In the genomic region with DNA sequence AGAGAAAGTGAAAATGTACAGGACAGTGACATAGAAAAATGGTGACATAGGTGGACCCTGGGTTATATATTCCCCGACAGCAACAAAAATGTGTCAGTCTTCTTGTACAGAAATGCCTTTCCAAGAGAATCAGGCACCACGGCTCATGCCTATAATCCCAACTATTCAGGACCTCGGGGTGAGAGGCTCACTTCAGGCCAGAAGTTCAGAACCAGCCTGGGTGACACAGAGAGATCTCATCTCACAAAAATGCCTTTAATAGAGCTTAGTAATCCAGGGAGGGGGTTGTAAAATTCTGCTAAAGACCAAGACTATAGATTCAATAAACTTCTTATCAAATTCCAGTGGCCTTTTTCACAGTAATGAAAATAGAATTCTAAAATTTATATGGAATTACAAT, we compare ENCODE assay signal across 24 cellular contexts. TPM values are rescaled to one million over a fixed set of nuclear protein-coding genes. Genes with fewer than 3 reads are reported as not detected.
A peak's percentile ranks its signal among the peaks of the same experiment; 100 is the strongest.
DNase-seq lines count a peak whose midpoint lies in the region; ATAC-seq and TF ChIP-seq lines count a peak whose summit lies in the region.
"Had no signal": no experiment of that assay in that cellular context is flagged by ENCODE, and none has a peak within 500 bp of the region (broad histone marks: within the 10 kb centered on the region; RNA-seq: fewer than 3 reads in every experiment).

No MANE protein-coding gene starts in this region.

- H4K20me1 ChIP-seq in BLaER1: peaks cover 20% of the 10 kb centered on the region

- H3K27ac Mint-ChIP-seq in HFFc6 (peak overlapping the region; percentile 38; the same call in 1 of the 2 replicates), endodermal cell (no peak overlapping the region)
- H3K27ac Mint-ChIP-seq: CD4-positive, CD25-positive, alpha-beta regulatory T cell had no signal

- H3K9ac ChIP-seq in BLaER1: no peak overlapping the region
- H3K9ac ChIP-seq in endodermal cell (ENCODE audit: extremely low read depth, low read length, poor library complexity, severe bottlenecking): no peak overlapping the region
- H3K9ac ChIP-seq: SK-N-SH had no signal

- H3K27me3 Mint-ChIP-seq in HFFc6 (ENCODE audit: insufficient read depth) (no peaks in the 10 kb centered on the region), endodermal cell (ENCODE audit: insufficient read depth) (no peaks in the 10 kb centered on the region)
- H3K27me3 Mint-ChIP-seq: CD4-positive, CD25-positive, alpha-beta regulatory T cell had no signal

- no peaks in the 10 kb centered on the region for H3K27me3 ChIP-seq in BLaER1
- no peaks in the 10 kb centered on the region for H3K27me3 ChIP-seq in endodermal cell (ENCODE audit: control insufficient read depth, insufficient read depth, low read length, poor library complexity, severe bottlenecking)
- H3K27me3 ChIP-seq: BE2C, MG63, Peyer's patch had no signal

- H3K27ac ChIP-seq in BLaER1 (no peak overlapping the region), endodermal cell (ENCODE audit: low read depth, low read length) (no peak overlapping the region)
- H3K27ac ChIP-seq: Peyer's patch had no signal

- H3K4me1 ChIP-seq in BLaER1 (no peaks in the 10 kb centered on the region), endodermal cell (ENCODE audit: control insufficient read depth, insufficient read depth, low read length) (no peaks in the 10 kb centered on the region)
- H3K4me1 ChIP-seq: BE2C, HAP-1, Peyer's patch had no signal

- H3K4me3 ChIP-seq in BLaER1 (0 out of 2 replicates have a peak overlapping the region, but pooled peaks have one; percentile 27), endodermal cell (ENCODE audit: low read length) (peak overlapping the region; percentile 7)
- H3K4me3 ChIP-seq: HAP-1, K562, MG63, Peyer's patch had no signal

- H3K4me2 ChIP-seq in BLaER1: no peak overlapping the region
- H3K4me2 ChIP-seq: SK-N-SH had no signal

- 96 to 100% methylated on average over 2 to 3 of the region's 3 CpGs for WGBS in endodermal cell (ENCODE audit: insufficient coverage in 1 of 2, insufficient read length in 1 of 2), 2 experiments

- H3K4me1 Mint-ChIP-seq in HFFc6 (ENCODE audit: low read depth): peaks cover 7% of the 10 kb centered on the region
- no peaks in the 10 kb centered on the region for H3K4me1 Mint-ChIP-seq in endodermal cell

- H3K9me3 ChIP-seq in BLaER1 (peaks cover 99% of the 10 kb centered on the region), endodermal cell (ENCODE audit: control insufficient read depth, low read length) (peaks cover 95% of the 10 kb centered on the region)
- H3K9me3 ChIP-seq: BE2C, HAP-1 had no signal

- DNase-seq in HFFc6 (no peak), RKO (ENCODE audit: low spot score) (peak; percentile 67), endodermal cell (no peak), NCI-H524 treated with DMSO at 0.1 percent for 48 hours (lab: John Stamatoyannopoulos, UW) (no peak)
- no peak for DNase-seq in activated CD4-positive, alpha-beta T cell treated with anti-CD3 and anti-CD28 coated beads for 48 hours
- DNase-seq: 8988T; ACHN; BE2C; CD4-positive, CD25-positive, alpha-beta regulatory T cell; DMS153; GDM1; GOT3; MG63; NCI-H1105 treated with DMSO at 0.1 percent for 48 hours; NCI-H2029 treated with DMSO at 0.1 percent for 48 hours; NCI-H446 treated with DMSO at 0.1 percent for 48 hours; NCI-H526 treated with DMSO at 0.1 percent for 48 hours; Peyer's patch; SK-N-SH had no signal

- ATAC-seq in HG02678 (IDR thresholded peaks at IDR 0.05; ENCODE audit: unreplicated experiment) (no peak), GM21515 (IDR thresholded peaks at IDR 0.05; ENCODE audit: unreplicated experiment) (no peak)
- ATAC-seq: K562 had no signal

- TF ChIP-seq CTCF in HFFc6 (IDR thresholded peaks at IDR 0.05) (no peak), endodermal cell (conservative IDR thresholded peaks at IDR 0.05) (no peak)

- H3K4me3 Mint-ChIP-seq in HFFc6: no peak overlapping the region
- H3K4me3 Mint-ChIP-seq in endodermal cell: no peak overlapping the region
- H3K4me3 Mint-ChIP-seq: CD4-positive, CD25-positive, alpha-beta regulatory T cell had no signal

- H3K36me3 Mint-ChIP-seq in HFFc6 (ENCODE audit: low read depth): peaks cover 93% of the 10 kb centered on the region
- H3K36me3 Mint-ChIP-seq in endodermal cell (ENCODE audit: low read depth): peaks cover 92% of the 10 kb centered on the region

- H3K9me3 Mint-ChIP-seq in HFFc6 (peaks cover 61% of the 10 kb centered on the region), endodermal cell (peaks cover 50% of the 10 kb centered on the region)

- H3K36me3 ChIP-seq in BLaER1: peaks cover 98% of the 10 kb centered on the region
- H3K36me3 ChIP-seq in endodermal cell (ENCODE audit: control insufficient read depth, insufficient read depth, low read length): peaks cover 99% of the 10 kb centered on the region

RNA-seq across cellular contexts. Expression of a gene that starts 10.7 kb away (rescaled TPM):
- total RNA-seq in HFFc6 (2021; fragmentation: NEBNext Ultra II Directional; extraction: Animal tissue kit (Norgen Biotek cat#: 25700)): 10 to 100 TPM; 16.9 to 22.4 (median 18.4) TPM
- total RNA-seq in endodermal cell: 10 to 100 TPM; 47.2 to 65.1 TPM
- polyA plus RNA-seq in endodermal cell (2013, experiment 1 of 2): 45.8 TPM
- polyA plus RNA-seq in endodermal cell (2013, experiment 2 of 2): 41.1 TPM
